Comparison of ENCODE assay signal across 5 cellular contexts in genomic region chr2:31363956-31364750, GRCh38.
"Had no signal": no experiment of that assay in that cellular context is flagged by ENCODE, and none has a peak within 500 bp of the region (broad histone marks: within the 10 kb centered on the region; RNA-seq: fewer than 3 reads in every experiment).

No MANE protein-coding gene starts in this region.

- H3K36me3 Mint-ChIP-seq: IgD-negative memory B cell had no signal

- H3K27ac ChIP-seq: GM23248 had no signal

- H3K9me3 Mint-ChIP-seq: H9, IgD-negative memory B cell had no signal

- H3K4me1 Mint-ChIP-seq: H9, IgD-negative memory B cell had no signal

- H3K4me3 ChIP-seq: GM23248 had no signal

- H3K27ac Mint-ChIP-seq: H9, IgD-negative memory B cell had no signal

- H3K4me3 Mint-ChIP-seq: H9, IgD-negative memory B cell had no signal

- DNase-seq: GM23248, GOT3, H9, HCEC 1CT had no signal
